Comparison of ENCODE assay signal across 8 cellular contexts in genomic region chr9:133844876-133845658, GRCh38.
DNase-seq lines count a peak whose midpoint lies in the region; ATAC-seq and TF ChIP-seq lines count a peak whose summit lies in the region.

No MANE protein-coding gene starts in this region.

- peak overlapping the region; percentile 82 to 92 (median 85) for H3K27ac ChIP-seq in upper lobe of left lung

- TF ChIP-seq CTCF in mucosa of descending colon (IDR thresholded peaks at IDR 0.05) (no peak), upper lobe of left lung (IDR thresholded peaks at IDR 0.05) (no peak)

- H3K27me3 ChIP-seq in upper lobe of left lung: no peaks in the 10 kb centered on the region

- ATAC-seq in mucosa of descending colon (peak; percentile 2), upper lobe of left lung (ENCODE audit: low FRiP score in 2 of 2) (peak; percentile 77 to 82), HG02588 (IDR thresholded peaks at IDR 0.05; ENCODE audit: unreplicated experiment) (no peak), GM21723 (IDR thresholded peaks at IDR 0.05; ENCODE audit: unreplicated experiment) (no peak)

- peak in 1 of 4 donors; percentile 71 for TF ChIP-seq POLR2A in upper lobe of left lung (IDR thresholded peaks at IDR 0.05)

- H3K36me3 ChIP-seq in mucosa of descending colon (ENCODE audit: low read depth) (no peaks in the 10 kb centered on the region), upper lobe of left lung (no peaks in the 10 kb centered on the region)

- intact Hi-C loops in mucosa of descending colon (cut with DNase I, micrococcal nuclease): no loop called here

- no peak overlapping the region for H3K4me3 ChIP-seq in mucosa of descending colon
- H3K4me3 ChIP-seq in upper lobe of left lung: peak overlapping the region in 3 of 4 donors; percentile 24 to 41 (median 35)

- DNase-seq in NOMO-1 treated with DMSO at 0.1 percent for 48 hours (lab: John Stamatoyannopoulos, UW; ENCODE audit: unreplicated experiment) (peak; percentile 16), NOMO-1 (lab: John Stamatoyannopoulos, UW; ENCODE audit: unreplicated experiment in 2 of 2) (no peak), fibroblast of peridontal ligament (ENCODE audit: extremely low read depth) (peak; percentile 30), mucosa of descending colon (peak; percentile 48 to 72 (median 54)), upper lobe of left lung (peak in 1 of 2 donors; percentile 79), mesenteric fat pad (ENCODE audit: low spot score) (no peak)

- H3K4me1 ChIP-seq in mucosa of descending colon (ENCODE audit: low read depth): peaks cover 9% of the 10 kb centered on the region
- peaks cover 18 to 28% (median 24%) of the 10 kb centered on the region in 4 donors for H3K4me1 ChIP-seq in upper lobe of left lung

- H3K9me3 ChIP-seq in mucosa of descending colon: no peaks in the 10 kb centered on the region
- H3K9me3 ChIP-seq in upper lobe of left lung: no peaks in the 10 kb centered on the region

- peak in 2 of 4 donors; percentile 67 to 84 for TF ChIP-seq EP300 in upper lobe of left lung (IDR thresholded peaks at IDR 0.05)

- 33 to 34% methylated on average over 12 to 31 of the region's 31 CpGs for WGBS in upper lobe of left lung, 2 donors

Comparison
In these comparisons a context has a peak if more than half of its experiments do, and no peak if none do; other contexts are left out.
1. DNase-seq: peak in NOMO-1 treated with DMSO at 0.1 percent for 48 hours (single experiment), fibroblast of peridontal ligament (single experiment) and mucosa of descending colon (3 of 3); none in NOMO-1 (0 of 2) and mesenteric fat pad (single experiment).
2. ATAC-seq: peak in mucosa of descending colon (single experiment) and upper lobe of left lung (2 of 2); none in HG02588 (single experiment) and GM21723 (single experiment).